In the genomic region with DNA sequence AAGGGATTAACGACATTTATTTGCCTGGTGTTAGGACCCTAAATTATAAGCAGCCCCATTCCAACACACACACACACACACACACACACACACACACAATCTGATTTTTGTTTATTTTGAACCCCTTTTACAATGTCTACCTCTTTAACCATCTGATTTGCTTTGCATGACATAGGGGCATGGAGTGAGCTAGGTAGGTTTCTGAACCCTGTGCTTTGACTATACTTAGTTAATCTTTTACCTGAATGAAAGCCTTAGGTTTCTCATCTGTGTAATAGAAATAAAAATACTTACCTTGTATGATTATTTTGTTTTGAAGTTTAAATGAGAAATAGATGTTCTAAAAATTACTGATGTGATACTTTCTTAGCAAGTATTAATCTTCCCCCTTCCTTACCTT, we compare ENCODE assay signal across 7 cellular contexts.
"Had no signal": no experiment of that assay in that cellular context is flagged by ENCODE, and none has a peak within 500 bp of the region (broad histone marks: within the 10 kb centered on the region; RNA-seq: fewer than 3 reads in every experiment).

No MANE protein-coding gene starts in this region.

- H3K4me3 ChIP-seq: K562 had no signal

- H3K4me1 Mint-ChIP-seq: IgD-negative memory B cell had no signal

- H3K4me3 Mint-ChIP-seq: IgD-negative memory B cell had no signal

- H3K36me3 Mint-ChIP-seq: IgD-negative memory B cell had no signal

- FAIRE-seq: HTR-8/SVneo, K562 had no signal

- H3K27me3 Mint-ChIP-seq: IgD-negative memory B cell had no signal

- ATAC-seq: K562 had no signal

- H3K27ac Mint-ChIP-seq: IgD-negative memory B cell had no signal

- H3K27ac ChIP-seq: HL-60 had no signal

- DNase-seq: IMR-90, KBM-7, KG1 had no signal
